Comparison of ENCODE assay signal across 17 cellular contexts in genomic region chr14:63454436-63454835, GRCh38.
DNase-seq lines count a peak whose midpoint lies in the region; ATAC-seq, FAIRE-seq and TF ChIP-seq lines count a peak whose summit lies in the region.
"Had no signal": no experiment of that assay in that cellular context is flagged by ENCODE, and none has a peak within 500 bp of the region (broad histone marks: within the 10 kb centered on the region; RNA-seq: fewer than 3 reads in every experiment).

No MANE protein-coding gene starts in this region.

- peaks cover 60% of the 10 kb centered on the region for H3K4me1 Mint-ChIP-seq in CD4-positive, alpha-beta T cell (ENCODE audit: low read depth)
- H3K4me1 Mint-ChIP-seq in nephron progenitor cell (peaks cover 15% of the 10 kb centered on the region), CD14-positive monocyte (peaks cover 5% of the 10 kb centered on the region)

- no peak for ATAC-seq in CD4-positive, alpha-beta T cell (ENCODE audit: poor library complexity)
- ATAC-seq in GM18498 (IDR thresholded peaks at IDR 0.05; ENCODE audit: unreplicated experiment) (peak; percentile 7), K562 (peak; percentile 14; the same call in 1 of the 3 replicates)

- H3K9me3 ChIP-seq in CD4-positive, alpha-beta T cell (ENCODE audit: control insufficient read depth, low read length): no peaks in the 10 kb centered on the region
- H3K9me3 ChIP-seq in K562 (replicated peaks; ENCODE audit: control insufficient read depth, insufficient read depth, low read depth, low read length): no peaks in the 10 kb centered on the region
- H3K9me3 ChIP-seq: BE2C had no signal

- intact Hi-C loops in CD4-positive, alpha-beta T cell (cut with DNase I, micrococcal nuclease): no loop called here
- intact Hi-C loops in K562 (cut with micrococcal nuclease): no loop called here
- intact Hi-C loops in CD14-positive monocyte (cut with micrococcal nuclease): no loop called here

- H3K36me3 ChIP-seq in K562 (ENCODE audit: control insufficient read depth, insufficient read depth, low read length) (peaks cover 10% of the 10 kb centered on the region; the same call in 2 of the 3 replicates), brain microvascular endothelial cell (replicated peaks) (peaks cover 3% of the 10 kb centered on the region)

- TF ChIP-seq RAD21 in K562 (CRISPR knock-in tag; conservative IDR thresholded peaks at IDR 0.05 in 1 of 2, IDR thresholded peaks at IDR 0.05 in 1 of 2): no peak

- H3K9ac ChIP-seq in K562 (ENCODE audit: insufficient read depth in 1 of 2, low read depth in 2 of 2, low read length in 2 of 2): peak overlapping the region in 1 of 2 experiments; percentile 68; a peak in 1 of 4 replicates

- 72% methylated on average over 3 of the region's 3 CpGs for WGBS in K562 (ENCODE audit: insufficient coverage, low coverage, missing lambda C conversion rate)

- H3K36me3 Mint-ChIP-seq in CD4-positive, alpha-beta T cell (ENCODE audit: low read depth): peaks cover 37% of the 10 kb centered on the region
- H3K36me3 Mint-ChIP-seq in nephron progenitor cell (ENCODE audit: low read depth): peaks cover 33% of the 10 kb centered on the region
- peaks cover 23 to 30% of the 10 kb centered on the region in 2 donors for H3K36me3 Mint-ChIP-seq in CD14-positive monocyte

- no peaks in the 10 kb centered on the region for H3K27me3 Mint-ChIP-seq in CD4-positive, alpha-beta T cell
- H3K27me3 Mint-ChIP-seq in nephron progenitor cell (ENCODE audit: low read depth, poor library complexity) (no peaks in the 10 kb centered on the region), CD14-positive monocyte (ENCODE audit: low read depth in 3 of 3) (no peaks in the 10 kb centered on the region)
- H3K27me3 Mint-ChIP-seq: CD4-positive, CD25-positive, alpha-beta regulatory T cell; IgD-negative memory B cell had no signal

- no peak for DNase-seq in CD4-positive, alpha-beta T cell
- no peak for DNase-seq in K562 (ENCODE audit: extremely low read depth in 1 of 4, low spot score in 3 of 4)
- DNase-seq in nephron progenitor cell: no peak
- no peak for DNase-seq in brain microvascular endothelial cell
- no peak for DNase-seq in CD14-positive monocyte (ENCODE audit: low spot score)
- no peak for DNase-seq in NCI-H345 (lab: John Stamatoyannopoulos, UW)
- DNase-seq: CD4-positive, CD25-positive, alpha-beta regulatory T cell; GDM1; NCI-H524 treated with DMSO at 0.1 percent for 48 hours; NK-92 treated with Interleukin-12 subunit alpha and Interleukin-12 subunit beta, amount 100 ng/mL, for 24 hours; SHP77 had no signal

- no peak overlapping the region for H3K27ac ChIP-seq in CD4-positive, alpha-beta T cell (ENCODE audit: low read depth, low read length)
- H3K27ac ChIP-seq in K562 (ENCODE audit: extremely low read depth, low read depth, low read length) (peak overlapping the region; percentile 82), brain microvascular endothelial cell (no peak overlapping the region)
- H3K27ac ChIP-seq: HL-60 had no signal

- no peak for TF ChIP-seq EP300 in K562 (IDR thresholded peaks at IDR 0.05; ENCODE audit: low read length)

- no TSS peak for BruUV-seq in K562 (replicated peaks; lab: Mats Ljungman, UMichigan)

- no peak for TF ChIP-seq CTCF in CD4-positive, alpha-beta T cell (IDR thresholded peaks at IDR 0.05)
- TF ChIP-seq CTCF in K562 (IDR thresholded peaks at IDR 0.05 in 2 of 3, conservative IDR thresholded peaks at IDR 0.05 in 1 of 3; ENCODE audit: insufficient read depth in 2 of 3, low read depth in 1 of 3, low read length in 3 of 3): no peak
- TF ChIP-seq CTCF in nephron progenitor cell (IDR thresholded peaks at IDR 0.05): no peak
- no peak for TF ChIP-seq CTCF in brain microvascular endothelial cell (IDR thresholded peaks at IDR 0.05; ENCODE audit: low read depth, low read length, missing control alignments)
- TF ChIP-seq CTCF in CD14-positive monocyte (IDR thresholded peaks at IDR 0.05): no peak

- H3K4me3 ChIP-seq in K562 (no peak overlapping the region), brain microvascular endothelial cell (ENCODE audit: low read depth, low read length) (no peak overlapping the region)
- H3K4me3 ChIP-seq: GM12878 had no signal

- H3K79me2 ChIP-seq in K562 (ENCODE audit: control insufficient read depth, insufficient read depth, low read length): peaks cover 75% of the 10 kb centered on the region

- POLR2A ChIA-PET in CD4-positive, alpha-beta T cell (lab: Charles Lee): interaction anchor here (0.6 kb wide), 1 partner anchor 37 kb away, joined by 4 read pairs; no protein-coding TSS in a partner anchor
- POLR2A ChIA-PET in K562 (lab: Yijun Ruan, JAX): interaction anchor here (1.3 kb wide), 1 partner anchor 14 kb away, joined by 4 read pairs; no protein-coding TSS in a partner anchor

- no peaks in the 10 kb centered on the region for H3K9me1 ChIP-seq in K562 (ENCODE audit: control insufficient read depth, insufficient read depth, low read length)

- CTCF ChIA-PET in CD4-positive, alpha-beta T cell (lab: Charles Lee): no interaction called here
- CTCF ChIA-PET in K562 (lab: Yijun Ruan, JAX; ENCODE audit: low intra/inter-chr PET ratio): no interaction called here

- H3K4me3 Mint-ChIP-seq in CD4-positive, alpha-beta T cell: no peak overlapping the region
- H3K4me3 Mint-ChIP-seq in nephron progenitor cell: no peak overlapping the region
- H3K4me3 Mint-ChIP-seq in CD14-positive monocyte: no peak overlapping the region
- H3K4me3 Mint-ChIP-seq: CD4-positive, CD25-positive, alpha-beta regulatory T cell; IgD-negative memory B cell had no signal

- peaks cover 0 to 23% of the 10 kb centered on the region in 2 experiments; a peak in 3 of 5 replicates for H3K4me1 ChIP-seq in K562 (replicated peaks in 1 of 2; ENCODE audit: control insufficient read depth in 2 of 2, insufficient read depth in 2 of 2, low read length in 2 of 2)

- peak overlapping the region; percentile 25 for H3K27ac Mint-ChIP-seq in CD4-positive, alpha-beta T cell
- peak overlapping the region; percentile 22 for H3K27ac Mint-ChIP-seq in nephron progenitor cell
- no peak overlapping the region for H3K27ac Mint-ChIP-seq in CD14-positive monocyte

- no peaks in the 10 kb centered on the region for H4K20me1 ChIP-seq in K562 (replicated peaks; ENCODE audit: control insufficient read depth, insufficient read depth, low read length)

- no peak overlapping the region for H2AFZ ChIP-seq in K562 (ENCODE audit: low read depth, low read length)

- no peak for FAIRE-seq in K562 (lab: Jason Lieb, UNC)
- FAIRE-seq: GM12878, H1 had no signal

- H3K9me3 Mint-ChIP-seq in CD4-positive, alpha-beta T cell: no peaks in the 10 kb centered on the region
- H3K9me3 Mint-ChIP-seq in nephron progenitor cell (no peaks in the 10 kb centered on the region), CD14-positive monocyte (no peaks in the 10 kb centered on the region)
- H3K9me3 Mint-ChIP-seq: CD4-positive, CD25-positive, alpha-beta regulatory T cell; IgD-negative memory B cell had no signal

- no peak for TF ChIP-seq POLR2A in K562 (conservative IDR thresholded peaks at IDR 0.05)

- H3K4me2 ChIP-seq in K562 (ENCODE audit: insufficient read depth, low read length): peak overlapping the region; percentile 29; the same call in 1 of the 2 replicates

- in situ Hi-C loops in K562 (cut with MboI): no loop called here
- in situ Hi-C loops in brain microvascular endothelial cell (cut with HindIII; ENCODE audit: low pct_ligation_motif_present, low sequenced_read_pairs): no loop called here

- H3K27me3 ChIP-seq in CD4-positive, alpha-beta T cell (ENCODE audit: control insufficient read depth, insufficient read depth, low read length): no peaks in the 10 kb centered on the region
- H3K27me3 ChIP-seq in K562 (ENCODE audit: control insufficient read depth in 2 of 2, insufficient read depth in 2 of 2, low read length in 2 of 2): no peaks in the 10 kb centered on the region
- H3K27me3 ChIP-seq in brain microvascular endothelial cell (replicated peaks): no peaks in the 10 kb centered on the region
- H3K27me3 ChIP-seq: BE2C had no signal

TF ChIP-seq in K562, 482 proteins besides CTCF, POLR2A, EP300 and RAD21:
- no peak for TF ChIP-seq CBFB (CRISPR knock-in tag; IDR thresholded peaks at IDR 0.05)
- TF ChIP-seq ZNF274 (IDR thresholded peaks at IDR 0.05; ENCODE audit: borderline replicate concordance, low read depth, low read length): no peak
- 0 out of 2 replicates have a peak, but pooled peaks have one; percentile 14 for TF ChIP-seq ZBTB33 (CRISPR knock-in tag; IDR thresholded peaks at IDR 0.05)
- no peak for TF ChIP-seq MAFK (IDR thresholded peaks at IDR 0.05; ENCODE audit: low read length)
TF ChIP-seq in K562: peak in this region for 1.

Comparison
In these comparisons a context has a peak if more than half of its experiments do, and no peak if none do; other contexts are left out.
1. H3K27ac Mint-ChIP-seq: peak in CD4-positive, alpha-beta T cell (single experiment) and nephron progenitor cell (single experiment); none in CD14-positive monocyte (0 of 7).